Comparison of ENCODE assay signal across 27 cellular contexts in the genomic region with DNA sequence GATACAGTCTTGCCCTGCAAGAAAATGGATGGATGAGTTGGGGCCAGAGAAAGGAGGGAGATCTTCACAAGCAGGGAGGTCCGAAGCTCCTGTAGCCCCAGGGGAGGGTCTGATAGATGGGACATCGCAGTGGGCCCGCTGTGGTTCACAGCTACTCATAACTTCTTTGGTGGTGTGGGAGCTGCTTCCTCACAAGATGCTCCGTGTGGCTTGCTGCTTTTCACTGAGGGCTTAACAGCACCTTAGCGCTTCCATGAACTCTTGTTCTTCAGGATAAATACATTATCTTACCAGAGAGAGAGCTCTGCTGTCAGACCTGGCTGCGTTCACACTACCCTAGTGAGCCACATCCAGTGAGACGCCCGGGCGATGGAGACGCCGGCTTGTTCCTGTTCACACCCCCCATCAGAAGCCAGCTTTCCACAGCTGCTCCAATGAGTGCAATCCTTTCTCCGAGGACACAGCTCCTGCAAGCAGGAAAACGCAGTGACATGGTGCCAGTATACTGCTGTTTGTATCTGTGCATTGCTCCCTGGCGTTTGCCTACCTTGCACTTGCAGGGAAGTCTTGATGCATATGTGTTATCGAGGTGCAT.
"Had no signal": no experiment of that assay in that cellular context is flagged by ENCODE, and none has a peak within 500 bp of the region (broad histone marks: within the 10 kb centered on the region; RNA-seq: fewer than 3 reads in every experiment).

No MANE protein-coding gene starts in this region.

- H3K36me3 Mint-ChIP-seq: stimulated activated effector memory CD8-positive, alpha-beta T cell treated with anti-CD3 and anti-CD28 coated beads, Interleukin-12 subunit alpha, Interleukin-12 subunit beta, amount 100 ng/mL, for 72 hours had no signal

- H3K4me3 Mint-ChIP-seq: endodermal cell; naive B cell; natural killer cell treated with Interleukin-12 subunit alpha and Interleukin-12 subunit beta and Interleukin-15 and Interleukin-18, amount 100 ng/mL, for 72 hours; neural crest cell; stimulated activated effector memory CD8-positive, alpha-beta T cell treated with anti-CD3 and anti-CD28 coated beads, Interleukin-12 subunit alpha, Interleukin-12 subunit beta, amount 100 ng/mL, for 72 hours had no signal

- H3K4me3 ChIP-seq: dorsolateral prefrontal cortex, gastrocnemius medialis, hepatocyte, left ventricle myocardium inferior, lower lobe of right lung, prostate gland, sigmoid colon, testis, tibial artery, upper lobe of left lung, uterus had no signal

- H3K27me3 ChIP-seq: dorsolateral prefrontal cortex, hepatocyte, sigmoid colon, testis, tibial artery, upper lobe of left lung, uterus had no signal

- H3K4me1 ChIP-seq: gastrocnemius medialis, left ventricle myocardium inferior, lower lobe of right lung, prostate gland, sigmoid colon, testis, tibial artery, upper lobe of left lung, uterus had no signal

- H3K27ac ChIP-seq: dorsolateral prefrontal cortex, epithelial cell of prostate, gastrocnemius medialis, hepatocyte, left ventricle myocardium inferior, lower lobe of right lung, prostate gland, sigmoid colon, testis, tibial artery, upper lobe of left lung, uterus had no signal

- H3K9me3 ChIP-seq: gastrocnemius medialis, prostate gland, testis, uterus had no signal

- H3K27ac Mint-ChIP-seq: endodermal cell; naive B cell; natural killer cell treated with Interleukin-12 subunit alpha and Interleukin-12 subunit beta and Interleukin-15 and Interleukin-18, amount 100 ng/mL, for 72 hours; stimulated activated effector memory CD8-positive, alpha-beta T cell treated with anti-CD3 and anti-CD28 coated beads, Interleukin-12 subunit alpha, Interleukin-12 subunit beta, amount 100 ng/mL, for 72 hours had no signal

- H3K4me1 Mint-ChIP-seq: naive B cell; neural crest cell; stimulated activated effector memory CD8-positive, alpha-beta T cell treated with anti-CD3 and anti-CD28 coated beads, Interleukin-12 subunit alpha, Interleukin-12 subunit beta, amount 100 ng/mL, for 72 hours had no signal

- H3K79me2 ChIP-seq: hepatocyte had no signal

- H3K4me2 ChIP-seq: hepatocyte had no signal

- H2AFZ ChIP-seq: hepatocyte had no signal

- H3K36me3 ChIP-seq: gastrocnemius medialis, left ventricle myocardium inferior, lower lobe of right lung, prostate gland, sigmoid colon, tibial artery, upper lobe of left lung, uterus had no signal

- DNase-seq: cerebellar nuclear complex; dorsolateral prefrontal cortex; effector CD8-positive, alpha-beta T cell; endodermal cell; foreskin fibroblast; gastrocnemius medialis; left cardiac atrium; left ventricle myocardium inferior; lower lobe of right lung; naive B cell; right cardiac atrium; sigmoid colon; stimulated activated CD4-positive, alpha-beta T cell treated with anti-CD3 and anti-CD28 coated beads, Interleukin-2, amount 100 ng/mL, for 24 hours; stimulated activated CD4-positive, alpha-beta T cell treated with anti-CD3 and anti-CD28 coated beads, Interleukin-4, amount 100 ng/mL, for 24 hours; stimulated activated naive CD4-positive, alpha-beta T cell treated with Interleukin-2 at 50 U/mL for 16 hours; substantia nigra; testis; tibial artery; uterus had no signal

- ATAC-seq: esophagus mucosa; gastrocnemius medialis; left cardiac atrium; lower lobe of right lung; natural killer cell treated with Interleukin-12 subunit alpha and Interleukin-12 subunit beta and Interleukin-15 and Interleukin-18, amount 100 ng/mL, for 72 hours; stimulated activated effector memory CD8-positive, alpha-beta T cell treated with anti-CD3 and anti-CD28 coated beads, Interleukin-12 subunit alpha, Interleukin-12 subunit beta, amount 100 ng/mL, for 72 hours had no signal

- H3K9me3 Mint-ChIP-seq: natural killer cell treated with Interleukin-12 subunit alpha and Interleukin-12 subunit beta and Interleukin-15 and Interleukin-18, amount 100 ng/mL, for 72 hours had no signal
